In the genomic region with DNA sequence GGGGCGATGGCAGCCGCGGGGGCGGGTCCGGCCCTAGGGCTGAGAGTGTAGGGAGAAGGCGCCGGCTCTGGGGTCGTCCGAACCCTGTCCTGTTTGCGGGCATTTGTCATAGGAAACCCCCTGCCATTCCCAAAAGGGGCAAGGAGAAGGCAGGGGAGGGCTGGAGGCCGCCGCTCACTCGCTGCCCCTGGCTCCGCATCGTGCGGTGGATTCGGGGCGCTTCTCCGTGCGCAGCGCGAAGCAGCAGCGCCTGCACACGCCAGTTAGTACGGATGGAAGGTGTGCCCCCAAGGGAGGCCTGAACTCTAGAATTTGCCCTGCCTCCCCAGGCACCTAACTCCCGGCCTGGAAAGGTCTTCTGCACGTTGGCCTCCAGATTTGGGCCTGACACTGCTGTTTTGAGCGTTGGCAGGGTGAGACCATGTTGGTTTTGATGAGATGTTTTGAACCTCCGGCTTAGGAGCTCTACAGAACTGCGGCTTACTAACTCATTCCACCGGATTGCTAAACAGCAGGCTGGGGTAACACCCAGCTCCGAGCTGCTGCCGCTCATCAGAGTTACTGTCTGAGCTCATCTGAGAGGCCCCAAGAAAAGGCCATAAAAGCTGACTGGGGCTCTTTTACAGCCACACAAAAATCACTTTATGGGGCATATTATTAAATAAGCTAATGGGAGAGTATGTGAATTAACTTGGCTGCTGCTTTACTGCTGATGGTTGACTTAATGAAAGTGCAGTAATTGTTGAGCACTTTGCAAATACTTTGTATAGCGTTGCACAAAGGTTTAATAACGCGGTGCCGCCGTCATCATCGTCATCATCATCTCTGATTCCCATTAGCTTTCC, we compare ENCODE assay signal across 8 cellular contexts. TPM values are rescaled to one million over a fixed set of nuclear protein-coding genes. Genes with fewer than 3 reads are reported as not detected.
DNase-seq lines count a peak whose midpoint lies in the region; ATAC-seq and TF ChIP-seq lines count a peak whose summit lies in the region.

No MANE protein-coding gene starts in this region.

- H3K9me3 Mint-ChIP-seq in activated naive CD4-positive, alpha-beta T cell treated with anti-CD3 and anti-CD28 coated beads, Interleukin-2, amount 50 U/mL, for 72 hours, result no peaks in the 10 kb centered on the region

- H3K9me3 ChIP-seq in psoas muscle, result no peaks in the 10 kb centered on the region

- no peak overlapping the region for H3K27ac ChIP-seq in psoas muscle

- TF ChIP-seq CTCF in GM06990 (IDR thresholded peaks at IDR 0.05; ENCODE audit: insufficient read depth, low read length, poor library complexity, severe bottlenecking) (no peak), psoas muscle (IDR thresholded peaks at IDR 0.05) (no peak)

- H3K27ac Mint-ChIP-seq in activated naive CD4-positive, alpha-beta T cell treated with anti-CD3 and anti-CD28 coated beads, Interleukin-2, amount 50 U/mL, for 72 hours, result peak overlapping the region; percentile 50 to 79

- peaks cover 6 to 17% of the 10 kb centered on the region in 2 donors for H3K36me3 Mint-ChIP-seq in activated naive CD4-positive, alpha-beta T cell treated with anti-CD3 and anti-CD28 coated beads, Interleukin-2, amount 50 U/mL, for 72 hours

- intact Hi-C loops in left cardiac atrium (cut with DNase I) (no loop called here), psoas muscle (cut with DNase I) (no loop called here)

- 17 to 28% (median 19%) methylated on average over 32 to 39 of the region's 39 CpGs for WGBS in psoas muscle, 3 donors

- H3K4me1 ChIP-seq in psoas muscle, result no peaks in the 10 kb centered on the region

- DNase-seq in GM06990 (ENCODE audit: extremely low read depth, insufficient read length) (no peak), GOT3 (lab: John Stamatoyannopoulos, UW) (peak; percentile 9), NCI-H226 (peak; percentile 1), left cardiac atrium (no peak), psoas muscle (no peak), NK-92 (lab: John Stamatoyannopoulos, UW; ENCODE audit: unreplicated experiment) (no peak), NAMALWA (ENCODE audit: low spot score) (no peak)
- DNase-seq in activated naive CD4-positive, alpha-beta T cell treated with anti-CD3 and anti-CD28 coated beads, Interleukin-2, amount 50 U/mL, for 72 hours (ENCODE audit: low spot score in 2 of 2), result peak in 1 of 2 donors; percentile 38

- H3K36me3 ChIP-seq in GM06990 (ENCODE audit: control insufficient read depth, insufficient read depth, low read length) (peaks cover 5% of the 10 kb centered on the region), psoas muscle (ENCODE audit: insufficient read depth in 1 of 2, low read depth in 1 of 2) (no peaks in the 10 kb centered on the region)

- H3K4me3 ChIP-seq in GM06990 (replicated peaks; ENCODE audit: low read depth, low read length) (peak overlapping the region; percentile 78), psoas muscle (peak overlapping the region; percentile 67)

- ATAC-seq in activated naive CD4-positive, alpha-beta T cell treated with anti-CD3 and anti-CD28 coated beads, Interleukin-2, amount 50 U/mL, for 72 hours, result peak; percentile 71 to 75
- ATAC-seq in left cardiac atrium (peak; percentile 31 to 60), psoas muscle (no peak)

- peaks cover 4% of the 10 kb centered on the region; the same call in 1 of the 2 replicates for H3K27me3 ChIP-seq in GM06990 (replicated peaks; ENCODE audit: control insufficient read depth, insufficient read depth, low read length)
- peaks cover 0 to 59% (median 15%) of the 10 kb centered on the region in 3 donors for H3K27me3 ChIP-seq in psoas muscle (ENCODE audit: insufficient read depth in 3 of 3, low read length in 2 of 3)

RNA-seq across cellular contexts. Expression of a gene that starts 1.0 kb away (rescaled TPM):
- 1 to 10 TPM; 3.8 to 6.8 TPM for total RNA-seq in activated naive CD4-positive, alpha-beta T cell treated with anti-CD3 and anti-CD28 coated beads, Interleukin-2, amount 50 U/mL, for 72 hours
- 10 to 100 TPM; 20.6 to 25.0 TPM for total RNA-seq in left cardiac atrium
- 1 to 10 TPM; 1.5 to 1.9 (median 1.6) TPM for total RNA-seq in psoas muscle
- polyA plus RNA-seq in psoas muscle, result under 1 TPM; 0.60 to 0.77 (median 0.69) TPM

Comparison
In these comparisons a context has a peak if more than half of its experiments do, and no peak if none do; other contexts are left out.
1. DNase-seq: peak in GOT3 (single experiment) and NCI-H226 (single experiment); none in GM06990 (single experiment), left cardiac atrium (single experiment), psoas muscle (0 of 2), NK-92 (single experiment) and NAMALWA (single experiment).
2. ATAC-seq: peak in activated naive CD4-positive, alpha-beta T cell treated with anti-CD3 and anti-CD28 coated beads, Interleukin-2, amount 50 U/mL, for 72 hours (2 of 2) and left cardiac atrium (2 of 2); none in psoas muscle (0 of 4).